In genomic region chr2:171952276-171952675, GRCh38 we compare ENCODE assay signal across 37 cellular contexts. TPM values are rescaled to one million over a fixed set of nuclear protein-coding genes. Genes with fewer than 3 reads are reported as not detected.
"Had no signal": no experiment of that assay in that cellular context is flagged by ENCODE, and none has a peak within 500 bp of the region (broad histone marks: within the 10 kb centered on the region; RNA-seq: fewer than 3 reads in every experiment).

No MANE protein-coding gene starts in this region.

- H3K27me3 ChIP-seq: ascending aorta, cardiac muscle cell had no signal

- H3K27ac Mint-ChIP-seq: activated B cell treated with CpG ODN at 0.5 μM for 24 hours; activated CD4-positive, alpha-beta memory T cell treated with anti-CD3 and anti-CD28 coated beads for 36 hours; activated CD4-positive, alpha-beta T cell treated with anti-CD3 and anti-CD28 coated beads, Interleukin-2, amount 10 ng/mL, durations not matched to agents 24 days and 14 days; activated CD8-positive, alpha-beta T cell treated with anti-CD3 and anti-CD28 coated beads for 36 hours; activated naive CD4-positive, alpha-beta T cell treated with anti-CD3 and anti-CD28 coated beads, Interleukin-2, amount 10 ng/mL, durations not matched to agents 7 days and 5 days; activated naive CD4-positive, alpha-beta T cell treated with anti-CD3 and anti-CD28 coated beads, Interleukin-2, amount 50 U/mL, for 24 hours; activated naive CD8-positive, alpha-beta T cell; activated naive CD8-positive, alpha-beta T cell treated with anti-CD3 and anti-CD28 coated beads, Interleukin-2, amount 10 ng/mL, durations not matched to agents 7 days and 5 days; activated naive CD8-positive, alpha-beta T cell treated with anti-CD3 and anti-CD28 coated beads, Interleukin-2, amount 50 U/mL, for 24 hours; activated T-helper 2 cell treated with anti-CD3 and anti-CD28 coated beads, Interferon-gamma antibody, Interleukin-2, Interleukin-4, amounts not matched to agents 10 μg/mL and 5 μg/mL and 100 μg/mL, durations not matched to agents 14 hours and 24 hours and 36 hours; T-helper 1 cell treated with Interleukin-12 subunit alpha and Interleukin-12 subunit beta and Interleukin-4 antibody, amounts not matched to agents 30 μg/mL and 1 μg/mL, for 36 hours; T-helper 2 cell treated with Interferon-gamma antibody and Interleukin-4, amounts not matched to agents 5 μg/mL and 100 μg/mL, for 36 hours had no signal

- H3K4me1 ChIP-seq: ascending aorta had no signal

- H3K4me3 Mint-ChIP-seq: activated B cell treated with CpG ODN at 0.5 μM for 24 hours; activated CD4-positive, alpha-beta memory T cell treated with anti-CD3 and anti-CD28 coated beads for 36 hours; activated CD4-positive, alpha-beta T cell treated with anti-CD3 and anti-CD28 coated beads, Interleukin-2, amount 10 ng/mL, durations not matched to agents 24 days and 14 days; activated CD8-positive, alpha-beta T cell treated with anti-CD3 and anti-CD28 coated beads for 36 hours; activated naive CD4-positive, alpha-beta T cell treated with anti-CD3 and anti-CD28 coated beads, Interleukin-2, amount 10 ng/mL, durations not matched to agents 7 days and 5 days; activated naive CD4-positive, alpha-beta T cell treated with anti-CD3 and anti-CD28 coated beads, Interleukin-2, amount 50 U/mL, for 24 hours; activated naive CD8-positive, alpha-beta T cell; activated naive CD8-positive, alpha-beta T cell treated with anti-CD3 and anti-CD28 coated beads, Interleukin-2, amount 10 ng/mL, durations not matched to agents 7 days and 5 days; activated naive CD8-positive, alpha-beta T cell treated with anti-CD3 and anti-CD28 coated beads, Interleukin-2, amount 50 U/mL, for 24 hours; activated T-cell treated with anti-CD3 and anti-CD28 coated beads, Interleukin-2, amount 50 U/mL, for 4 hours; brain; central memory CD8-positive, alpha-beta T cell; T-helper 1 cell treated with Interleukin-12 subunit alpha and Interleukin-12 subunit beta and Interleukin-4 antibody, amounts not matched to agents 30 μg/mL and 1 μg/mL, for 36 hours; T-helper 2 cell treated with Interferon-gamma antibody and Interleukin-4, amounts not matched to agents 5 μg/mL and 100 μg/mL, for 36 hours had no signal

- H3K9me3 ChIP-seq: ascending aorta had no signal

- H3K27me3 Mint-ChIP-seq: activated B cell treated with CpG ODN at 0.5 μM for 24 hours; activated CD4-positive, alpha-beta memory T cell treated with anti-CD3 and anti-CD28 coated beads for 36 hours; activated CD4-positive, alpha-beta T cell treated with anti-CD3 and anti-CD28 coated beads, Interleukin-2, amount 10 ng/mL, durations not matched to agents 24 days and 14 days; activated CD8-positive, alpha-beta T cell treated with anti-CD3 and anti-CD28 coated beads for 36 hours; activated naive CD4-positive, alpha-beta T cell treated with anti-CD3 and anti-CD28 coated beads, Interleukin-2, amount 10 ng/mL, durations not matched to agents 7 days and 5 days; activated naive CD4-positive, alpha-beta T cell treated with anti-CD3 and anti-CD28 coated beads, Interleukin-2, amount 50 U/mL, for 24 hours; activated naive CD8-positive, alpha-beta T cell; activated naive CD8-positive, alpha-beta T cell treated with anti-CD3 and anti-CD28 coated beads, Interleukin-2, amount 10 ng/mL, durations not matched to agents 7 days and 5 days; activated naive CD8-positive, alpha-beta T cell treated with anti-CD3 and anti-CD28 coated beads, Interleukin-2, amount 50 U/mL, for 24 hours; brain; central memory CD8-positive, alpha-beta T cell had no signal

- FAIRE-seq: bronchial epithelial cell, TTC549 had no signal

- H3K4me1 Mint-ChIP-seq: activated B cell treated with CpG ODN at 0.5 μM for 24 hours, brain had no signal

- H3K27ac ChIP-seq: ascending aorta, cardiac muscle cell, VCaP had no signal

- H3K9me3 Mint-ChIP-seq: activated B cell treated with CpG ODN at 0.5 μM for 24 hours; activated CD4-positive, alpha-beta memory T cell treated with anti-CD3 and anti-CD28 coated beads for 36 hours; activated CD4-positive, alpha-beta T cell treated with anti-CD3 and anti-CD28 coated beads, Interleukin-2, amount 10 ng/mL, durations not matched to agents 24 days and 14 days; activated CD8-positive, alpha-beta T cell treated with anti-CD3 and anti-CD28 coated beads for 36 hours; activated naive CD4-positive, alpha-beta T cell treated with anti-CD3 and anti-CD28 coated beads, Interleukin-2, amount 10 ng/mL, durations not matched to agents 7 days and 5 days; activated naive CD4-positive, alpha-beta T cell treated with anti-CD3 and anti-CD28 coated beads, Interleukin-2, amount 50 U/mL, for 24 hours; activated naive CD8-positive, alpha-beta T cell treated with anti-CD3 and anti-CD28 coated beads, Interleukin-2, amount 10 ng/mL, durations not matched to agents 7 days and 5 days; activated naive CD8-positive, alpha-beta T cell treated with anti-CD3 and anti-CD28 coated beads, Interleukin-2, amount 50 U/mL, for 24 hours; activated T-cell treated with anti-CD3 and anti-CD28 coated beads, Interleukin-2, amount 50 U/mL, for 4 hours; activated T-helper 2 cell treated with anti-CD3 and anti-CD28 coated beads, Interferon-gamma antibody, Interleukin-2, Interleukin-4, amounts not matched to agents 10 μg/mL and 5 μg/mL and 100 μg/mL, durations not matched to agents 14 hours and 24 hours and 36 hours; brain; central memory CD8-positive, alpha-beta T cell; T-helper 1 cell treated with Interleukin-12 subunit alpha and Interleukin-12 subunit beta and Interleukin-4 antibody, amounts not matched to agents 30 μg/mL and 1 μg/mL, for 36 hours; T-helper 2 cell treated with Interferon-gamma antibody and Interleukin-4, amounts not matched to agents 5 μg/mL and 100 μg/mL, for 36 hours had no signal

- ATAC-seq: activated CD8-positive, alpha-beta T cell treated with anti-CD3 and anti-CD28 coated beads for 36 hours; activated naive CD8-positive, alpha-beta T cell treated with anti-CD3 and anti-CD28 coated beads, Interleukin-2, amount 50 U/mL, for 24 hours; activated T-cell treated with anti-CD3 and anti-CD28 coated beads, Interleukin-2, amount 50 U/mL, for 4 hours had no signal

- H3K36me3 ChIP-seq: cardiac muscle cell had no signal

- DNase-seq: activated B cell treated with CpG ODN at 0.5 μM for 24 hours; activated CD4-positive, alpha-beta memory T cell treated with anti-CD3 and anti-CD28 coated beads for 36 hours; activated CD4-positive, alpha-beta T cell treated with anti-CD3 and anti-CD28 coated beads for 4 hours; activated CD4-positive, alpha-beta T cell treated with anti-CD3 and anti-CD28 coated beads, Interleukin-2, amount 10 ng/mL, durations not matched to agents 24 days and 14 days; activated CD4-positive, alpha-beta T cell treated with anti-CD3 and anti-CD28 coated beads, Interleukin-2, amount 50 U/mL, for 1 hour; activated CD4-positive, alpha-beta T cell treated with anti-CD3 and anti-CD28 coated beads, Interleukin-2, amount 50 U/mL, for 4 hours; activated CD4-positive, CD25-positive, alpha-beta regulatory T cell treated with anti-CD3 and anti-CD28 coated beads, Interleukin-2, amount 50 U/mL, for 72 hours; activated CD8-positive, alpha-beta memory T cell treated with anti-CD3 and anti-CD28 coated beads, Interleukin-2, amount 50 U/mL, for 4 hours; activated CD8-positive, alpha-beta T cell treated with anti-CD3 and anti-CD28 coated beads for 36 hours; activated effector memory CD4-positive, alpha-beta T cell treated with Interleukin-2 at 50 U/mL for 16 hours; activated gamma-delta T cell; activated naive CD4-positive, alpha-beta T cell treated with anti-CD3 and anti-CD28 coated beads, Interleukin-2, amount 10 ng/mL, durations not matched to agents 7 days and 5 days; activated naive CD4-positive, alpha-beta T cell treated with Interleukin-2 at 50 U/mL for 16 hours; activated naive CD8-positive, alpha-beta T cell treated with anti-CD3 and anti-CD28 coated beads, Interleukin-2, amount 10 ng/mL, durations not matched to agents 7 days and 5 days; activated naive CD8-positive, alpha-beta T cell treated with anti-CD3 and anti-CD28 coated beads, Interleukin-2, amount 50 U/mL, for 24 hours; activated T-cell treated with anti-CD3 and anti-CD28 coated beads for 4 hours; activated T-cell treated with anti-CD3 and anti-CD28 coated beads, Interleukin-2, amount 50 U/mL, for 1 hour; activated T-cell treated with anti-CD3 and anti-CD28 coated beads, Interleukin-2, amount 50 U/mL, for 4 hours; amygdala; anterior cingulate cortex; caudate nucleus; cerebellar nuclear complex; T-helper 1 cell; T-helper 2 cell; T-helper 9 cell had no signal

- H3K4me3 ChIP-seq: ascending aorta, cardiac muscle cell had no signal

RNA-seq across cellular contexts. Expression of gene METAP1D, which starts 47.5 kb away (rescaled TPM):
- total RNA-seq: ascending aorta had no signal
